Comparison of ENCODE assay signal across 25 cellular contexts in the genomic region with DNA sequence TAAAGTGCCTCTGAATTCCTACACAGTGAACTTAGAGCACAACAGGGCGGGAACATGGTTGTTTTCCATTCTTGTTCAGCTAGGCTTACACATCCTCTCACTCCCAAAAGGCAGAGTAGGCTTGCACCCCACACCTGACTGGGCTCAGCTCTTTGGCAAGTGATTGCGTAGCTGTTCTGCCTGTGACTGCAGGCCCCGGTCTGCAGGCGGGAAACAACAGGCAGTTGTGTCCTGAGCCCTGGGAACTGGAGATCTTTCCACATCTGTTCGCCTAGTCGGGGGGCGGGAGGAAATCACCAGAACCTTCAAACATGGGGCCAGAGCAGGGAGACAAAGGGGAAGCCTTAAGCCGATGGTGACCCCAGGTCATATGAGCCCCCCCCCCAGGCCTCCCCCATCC.
DNase-seq lines count a peak whose midpoint lies in the region; ATAC-seq and TF ChIP-seq lines count a peak whose summit lies in the region.
"Had no signal": no experiment of that assay in that cellular context is flagged by ENCODE, and none has a peak within 500 bp of the region (broad histone marks: within the 10 kb centered on the region; RNA-seq: fewer than 3 reads in every experiment).

No MANE protein-coding gene starts in this region.

- TF ChIP-seq POLR2A in suprapubic skin (IDR thresholded peaks at IDR 0.05) (no peak), spleen (IDR thresholded peaks at IDR 0.05) (no peak)

- in situ Hi-C loops in mammary epithelial cell (cut with MboI; ENCODE audit: low sequenced_read_pairs in 2 of 2): no loop called here

- peak overlapping the region; percentile 70 for H3K27ac Mint-ChIP-seq in neural crest cell (ENCODE audit: unreplicated experiment)
- no peak overlapping the region for H3K27ac Mint-ChIP-seq in stimulated activated effector memory CD8-positive, alpha-beta T cell treated with anti-CD3 and anti-CD28 coated beads, Interleukin-12 subunit alpha, Interleukin-12 subunit beta, amount 100 ng/mL, for 72 hours
- H3K27ac Mint-ChIP-seq: activated naive CD8-positive, alpha-beta T cell treated with anti-CD3 and anti-CD28 coated beads, Interleukin-2, amount 50 U/mL, for 24 hours; CD8-positive, alpha-beta memory T cell had no signal

- H3K27me3 ChIP-seq in mammary epithelial cell (ENCODE audit: insufficient read depth, low read length): no peaks in the 10 kb centered on the region
- H3K27me3 ChIP-seq in suprapubic skin: no peaks in the 10 kb centered on the region
- H3K27me3 ChIP-seq in spleen (replicated peaks in 1 of 7): no peaks in the 10 kb centered on the region
- H3K27me3 ChIP-seq: gastrocnemius medialis, tibial artery had no signal

- no peaks in the 10 kb centered on the region for H3K9me3 Mint-ChIP-seq in neural crest cell
- no peaks in the 10 kb centered on the region for H3K9me3 Mint-ChIP-seq in stimulated activated effector memory CD8-positive, alpha-beta T cell treated with anti-CD3 and anti-CD28 coated beads, Interleukin-12 subunit alpha, Interleukin-12 subunit beta, amount 100 ng/mL, for 72 hours
- H3K9me3 Mint-ChIP-seq: activated naive CD8-positive, alpha-beta T cell treated with anti-CD3 and anti-CD28 coated beads, Interleukin-2, amount 50 U/mL, for 24 hours; CD8-positive, alpha-beta memory T cell had no signal

- peak overlapping the region; percentile 18 for H2AFZ ChIP-seq in mammary epithelial cell (ENCODE audit: low read depth, low read length)

- no peaks in the 10 kb centered on the region for H3K79me2 ChIP-seq in mammary epithelial cell (ENCODE audit: insufficient read depth, low read length)

- 92% methylated on average over 5 of the region's 8 CpGs for WGBS in mammary epithelial cell (ENCODE audit: low coverage, missing lambda C conversion rate)
- WGBS in suprapubic skin: 35% methylated on average over 8 of the region's 8 CpGs
- 88 to 94% (median 92%) methylated on average over 8 of the region's 8 CpGs for WGBS in spleen, 5 donors

- H3K27me3 Mint-ChIP-seq in neural crest cell (ENCODE audit: low read depth): no peaks in the 10 kb centered on the region
- H3K27me3 Mint-ChIP-seq: activated naive CD8-positive, alpha-beta T cell treated with anti-CD3 and anti-CD28 coated beads, Interleukin-2, amount 50 U/mL, for 24 hours had no signal

- peaks cover 74% of the 10 kb centered on the region for H3K4me1 Mint-ChIP-seq in neural crest cell
- peaks cover 2% of the 10 kb centered on the region for H3K4me1 Mint-ChIP-seq in stimulated activated effector memory CD8-positive, alpha-beta T cell treated with anti-CD3 and anti-CD28 coated beads, Interleukin-12 subunit alpha, Interleukin-12 subunit beta, amount 100 ng/mL, for 72 hours

- BruUV-seq in mammary epithelial cell (replicated peaks; lab: Mats Ljungman, UMichigan): no TSS peak

- H3K36me3 ChIP-seq in mammary epithelial cell (ENCODE audit: insufficient read depth, low read length) (no peaks in the 10 kb centered on the region), suprapubic skin (no peaks in the 10 kb centered on the region), spleen (no peaks in the 10 kb centered on the region)
- H3K36me3 ChIP-seq: gastrocnemius medialis, tibial artery had no signal

- intact Hi-C loops in mammary epithelial cell (cut with micrococcal nuclease) (no loop called here), spleen (cut with DNase I; ENCODE audit: low total_unique reads) (no loop called here)

- H3K9me3 ChIP-seq in mammary epithelial cell (replicated peaks; ENCODE audit: insufficient read depth, low read length) (no peaks in the 10 kb centered on the region), suprapubic skin (no peaks in the 10 kb centered on the region), spleen (no peaks in the 10 kb centered on the region)
- H3K9me3 ChIP-seq: gastrocnemius medialis, tibial artery had no signal

- ATAC-seq in esophagus mucosa (peak; percentile 62), HG02840 (IDR thresholded peaks at IDR 0.05; ENCODE audit: low FRiP score, unreplicated experiment) (no peak)
- no peak for ATAC-seq in stimulated activated effector memory CD8-positive, alpha-beta T cell treated with anti-CD3 and anti-CD28 coated beads, Interleukin-12 subunit alpha, Interleukin-12 subunit beta, amount 100 ng/mL, for 72 hours
- ATAC-seq: activated naive CD8-positive, alpha-beta T cell treated with anti-CD3 and anti-CD28 coated beads, Interleukin-2, amount 50 U/mL, for 24 hours; gastrocnemius medialis; GM12878 had no signal

- H3K4me3 Mint-ChIP-seq in neural crest cell: peak overlapping the region; percentile 18
- no peak overlapping the region for H3K4me3 Mint-ChIP-seq in stimulated activated effector memory CD8-positive, alpha-beta T cell treated with anti-CD3 and anti-CD28 coated beads, Interleukin-12 subunit alpha, Interleukin-12 subunit beta, amount 100 ng/mL, for 72 hours
- H3K4me3 Mint-ChIP-seq: activated naive CD8-positive, alpha-beta T cell treated with anti-CD3 and anti-CD28 coated beads, Interleukin-2, amount 50 U/mL, for 24 hours; CD8-positive, alpha-beta memory T cell had no signal

- H3K9ac ChIP-seq in mammary epithelial cell (ENCODE audit: insufficient read depth, low read length): no peak overlapping the region

- H3K4me1 ChIP-seq in mammary epithelial cell (ENCODE audit: insufficient read depth, low read length): peaks cover 60% of the 10 kb centered on the region
- peaks cover 90% of the 10 kb centered on the region for H3K4me1 ChIP-seq in suprapubic skin
- peaks cover 14 to 83% (median 38%) of the 10 kb centered on the region in 6 donors for H3K4me1 ChIP-seq in spleen

- TF ChIP-seq CTCF in mammary epithelial cell (conservative IDR thresholded peaks at IDR 0.05 in 1 of 2, IDR thresholded peaks at IDR 0.05 in 1 of 2; ENCODE audit: extremely low read depth in 1 of 2, insufficient read depth in 1 of 2, low read depth in 1 of 2, low read length in 2 of 2) (no peak), neural crest cell (conservative IDR thresholded peaks at IDR 0.05) (no peak), suprapubic skin (IDR thresholded peaks at IDR 0.05) (no peak), spleen (IDR thresholded peaks at IDR 0.05 in 8 of 11, conservative IDR thresholded peaks at IDR 0.05 in 3 of 11) (no peak)

- peaks cover 3% of the 10 kb centered on the region for H3K36me3 Mint-ChIP-seq in neural crest cell (ENCODE audit: low read depth)
- H3K36me3 Mint-ChIP-seq in stimulated activated effector memory CD8-positive, alpha-beta T cell treated with anti-CD3 and anti-CD28 coated beads, Interleukin-12 subunit alpha, Interleukin-12 subunit beta, amount 100 ng/mL, for 72 hours: no peaks in the 10 kb centered on the region
- H3K36me3 Mint-ChIP-seq: CD8-positive, alpha-beta memory T cell had no signal

- H3K4me3 ChIP-seq in mammary epithelial cell (replicated peaks in 1 of 3; ENCODE audit: insufficient read depth in 1 of 3, low read depth in 2 of 3, low read length in 3 of 3) (no peak overlapping the region), suprapubic skin (no peak overlapping the region), spleen (no peak overlapping the region)
- H3K4me3 ChIP-seq: gastrocnemius medialis, GM12878, SK-N-MC, tibial artery had no signal

- CTCF ChIA-PET in mammary epithelial cell (lab: Charles Lee; ENCODE audit: low non-redundant PET): no interaction called here

- TF ChIP-seq EP300 in suprapubic skin (IDR thresholded peaks at IDR 0.05): no peak

- DNase-seq in mammary epithelial cell (no peak), neural crest cell (ENCODE audit: low read depth, low spot score) (no peak), suprapubic skin (ENCODE audit: low spot score in 2 of 2) (no peak), spleen (no peak), NCI-H146 treated with DMSO at 0.1 percent for 48 hours (lab: John Stamatoyannopoulos, UW; ENCODE audit: unreplicated experiment) (no peak)
- no peak for DNase-seq in stimulated activated effector memory CD8-positive, alpha-beta T cell treated with anti-CD3 and anti-CD28 coated beads, Interleukin-12 subunit alpha, Interleukin-12 subunit beta, amount 100 ng/mL, for 72 hours (ENCODE audit: low spot score in 2 of 2)
- DNase-seq: activated CD4-positive, alpha-beta T cell treated with anti-CD3 and anti-CD28 coated beads, Interleukin-2, amount 50 U/mL, for 1 hour; activated CD8-positive, alpha-beta memory T cell treated with anti-CD3 and anti-CD28 coated beads, Interleukin-2, amount 50 U/mL, for 4 hours; activated effector memory CD4-positive, alpha-beta T cell treated with Interleukin-2 at 50 U/mL for 16 hours; activated naive CD8-positive, alpha-beta T cell treated with anti-CD3 and anti-CD28 coated beads, Interleukin-2, amount 50 U/mL, for 24 hours; CD8-positive, alpha-beta memory T cell; dermis blood vessel endothelial cell; erythroblast; gastrocnemius medialis; KG1; kidney; NCI-H187 treated with DMSO at 0.1 percent for 48 hours; NCI-H446; T-helper 2 cell; tibial artery had no signal

- H3K27ac ChIP-seq in mammary epithelial cell (ENCODE audit: insufficient read depth, low read depth, low read length) (no peak overlapping the region), suprapubic skin (peak overlapping the region; percentile 71), spleen (peak overlapping the region in 2 of 8 donors; percentile 3 to 15)
- H3K27ac ChIP-seq: SK-N-MC, VCaP had no signal

- no peaks in the 10 kb centered on the region for H4K20me1 ChIP-seq in mammary epithelial cell (ENCODE audit: insufficient read depth, low read length)

- H3K4me2 ChIP-seq in mammary epithelial cell (ENCODE audit: insufficient read depth, low read depth, low read length): no peak overlapping the region

- dilution Hi-C loops in mammary epithelial cell (cut with HindIII; ENCODE audit: low sequenced_read_pairs): no loop called here
